Comparison of ENCODE assay signal across 8 cellular contexts in genomic region chr3:155323063-155323666, GRCh38. TPM values are rescaled to one million over a fixed set of nuclear protein-coding genes. Genes with fewer than 3 reads are reported as not detected.
DNase-seq lines count a peak whose midpoint lies in the region; ATAC-seq, FAIRE-seq and TF ChIP-seq lines count a peak whose summit lies in the region.

No MANE protein-coding gene starts in this region.

- TF ChIP-seq CTCF in AG09309 (IDR thresholded peaks at IDR 0.05; ENCODE audit: control insufficient read depth, insufficient read depth, low read depth, low read length, missing control alignments) (peak; percentile 70), neural progenitor cell (IDR thresholded peaks at IDR 0.05) (peak; percentile 84)

- peak; percentile 66 for DNase-seq in AG09309 (ENCODE audit: low read depth)
- no peak for DNase-seq in GM12891 (ENCODE audit: insufficient read length, low spot score)
- DNase-seq in NCI-H1105 (lab: John Stamatoyannopoulos, UW): peak; percentile 76
- DNase-seq in SK-N-MC (ENCODE audit: low read depth, low spot score): peak; percentile 77
- peak; percentile 94 for DNase-seq in fibroblast of peridontal ligament (ENCODE audit: extremely low read depth)
- DNase-seq in neural progenitor cell (ENCODE audit: low spot score): peak; percentile 80
- DNase-seq in naive thymus-derived CD8-positive, alpha-beta T cell: no peak

- H3K4me3 ChIP-seq in AG09309 (ENCODE audit: control insufficient read depth, low read depth, low read length) (no peak overlapping the region), SK-N-MC (no peak overlapping the region), neural progenitor cell (no peak overlapping the region)

- no peaks in the 10 kb centered on the region for H4K20me1 ChIP-seq in neural progenitor cell (ENCODE audit: low read depth)

- H3K27me3 ChIP-seq in neural progenitor cell: no peaks in the 10 kb centered on the region

- H3K27ac Mint-ChIP-seq in neural progenitor cell: no peak overlapping the region
- no peak overlapping the region for H3K27ac Mint-ChIP-seq in naive thymus-derived CD8-positive, alpha-beta T cell

- H3K27ac ChIP-seq in SK-N-MC (no peak overlapping the region), neural progenitor cell (no peak overlapping the region)

- peaks cover 4% of the 10 kb centered on the region for H3F3A ChIP-seq in neural progenitor cell (ENCODE audit: low read depth)

- no peaks in the 10 kb centered on the region for H3K36me3 ChIP-seq in SK-N-MC (ENCODE audit: insufficient read depth, low read length)
- no peaks in the 10 kb centered on the region for H3K36me3 ChIP-seq in neural progenitor cell

- H3K79me2 ChIP-seq in neural progenitor cell (ENCODE audit: low read depth): no peaks in the 10 kb centered on the region

- no peak overlapping the region for H2AFZ ChIP-seq in neural progenitor cell (replicated peaks)

- POLR2A ChIA-PET in naive thymus-derived CD8-positive, alpha-beta T cell (lab: Charles Lee): no interaction called here

- no peaks in the 10 kb centered on the region for H3K27me3 Mint-ChIP-seq in neural progenitor cell (ENCODE audit: insufficient read depth, low read depth)
- no peaks in the 10 kb centered on the region for H3K27me3 Mint-ChIP-seq in naive thymus-derived CD8-positive, alpha-beta T cell

- H3K9me3 Mint-ChIP-seq in neural progenitor cell: no peaks in the 10 kb centered on the region
- no peaks in the 10 kb centered on the region for H3K9me3 Mint-ChIP-seq in naive thymus-derived CD8-positive, alpha-beta T cell

- peak; percentile 82 for ATAC-seq in HG02763 (IDR thresholded peaks at IDR 0.05; ENCODE audit: unreplicated experiment)
- no peak for ATAC-seq in naive thymus-derived CD8-positive, alpha-beta T cell

- no peak overlapping the region for H3K4me3 Mint-ChIP-seq in neural progenitor cell
- H3K4me3 Mint-ChIP-seq in naive thymus-derived CD8-positive, alpha-beta T cell: no peak overlapping the region

- peaks cover 3% of the 10 kb centered on the region for H3K4me1 Mint-ChIP-seq in neural progenitor cell
- no peaks in the 10 kb centered on the region for H3K4me1 Mint-ChIP-seq in naive thymus-derived CD8-positive, alpha-beta T cell

- no peak for TF ChIP-seq POLR2A in GM12891 (IDR thresholded peaks at IDR 0.05; ENCODE audit: low read depth, low read length)

- peaks cover 11% of the 10 kb centered on the region for H3K4me1 ChIP-seq in neural progenitor cell

- H3K9me3 ChIP-seq in SK-N-MC (ENCODE audit: low read depth, low read length) (no peaks in the 10 kb centered on the region), neural progenitor cell (ENCODE audit: low read depth) (no peaks in the 10 kb centered on the region)

- H3K9ac ChIP-seq in SK-N-MC (ENCODE audit: insufficient read length) (no peak overlapping the region), neural progenitor cell (no peak overlapping the region)

- FAIRE-seq in GM12891 (lab: Jason Lieb, UNC): peak; percentile 71

- H3K36me3 Mint-ChIP-seq in neural progenitor cell: no peaks in the 10 kb centered on the region
- H3K36me3 Mint-ChIP-seq in naive thymus-derived CD8-positive, alpha-beta T cell: no peaks in the 10 kb centered on the region

- no peak overlapping the region for H3K4me2 ChIP-seq in neural progenitor cell

TF ChIP-seq in GM12891, 5 proteins besides CTCF, POLR2A, EP300 and RAD21:
- no peak for TF ChIP-seq TAF1 (IDR thresholded peaks at IDR 0.05; ENCODE audit: low read depth, low read length)
- no peak for TF ChIP-seq POLR2AphosphoS5 (IDR thresholded peaks at IDR 0.05; ENCODE audit: low read depth, low read length)
- TF ChIP-seq PAX5 (IDR thresholded peaks at IDR 0.05; ENCODE audit: insufficient read depth, low read length, severe bottlenecking): no peak
- no peak for TF ChIP-seq POU2F2 (IDR thresholded peaks at IDR 0.05; ENCODE audit: low read depth, low read length)
- TF ChIP-seq SPI1 (IDR thresholded peaks at IDR 0.05; ENCODE audit: low read depth, low read length): no peak

RNA-seq across cellular contexts. Expression of gene STRIT1, which starts 29.7 kb away (rescaled TPM):
- not detected for polyA plus RNA-seq in GM12891 (2012; ENCODE audit: low read depth, missing spikeins)
- total RNA-seq in neural progenitor cell (ENCODE audit: low replicate concordance): not detected in 2 replicates
- not detected for total RNA-seq in naive thymus-derived CD8-positive, alpha-beta T cell
- not detected for polyA plus RNA-seq in naive thymus-derived CD8-positive, alpha-beta T cell

Comparison
In these comparisons a context has a peak if more than half of its experiments do, and no peak if none do; other contexts are left out.
1. DNase-seq: peak in AG09309 (single experiment), NCI-H1105 (single experiment), SK-N-MC (single experiment), fibroblast of peridontal ligament (single experiment) and neural progenitor cell (single experiment); none in GM12891 (single experiment) and naive thymus-derived CD8-positive, alpha-beta T cell (0 of 10).